1 cellular context compared by ENCODE assay signal in the genomic region with DNA sequence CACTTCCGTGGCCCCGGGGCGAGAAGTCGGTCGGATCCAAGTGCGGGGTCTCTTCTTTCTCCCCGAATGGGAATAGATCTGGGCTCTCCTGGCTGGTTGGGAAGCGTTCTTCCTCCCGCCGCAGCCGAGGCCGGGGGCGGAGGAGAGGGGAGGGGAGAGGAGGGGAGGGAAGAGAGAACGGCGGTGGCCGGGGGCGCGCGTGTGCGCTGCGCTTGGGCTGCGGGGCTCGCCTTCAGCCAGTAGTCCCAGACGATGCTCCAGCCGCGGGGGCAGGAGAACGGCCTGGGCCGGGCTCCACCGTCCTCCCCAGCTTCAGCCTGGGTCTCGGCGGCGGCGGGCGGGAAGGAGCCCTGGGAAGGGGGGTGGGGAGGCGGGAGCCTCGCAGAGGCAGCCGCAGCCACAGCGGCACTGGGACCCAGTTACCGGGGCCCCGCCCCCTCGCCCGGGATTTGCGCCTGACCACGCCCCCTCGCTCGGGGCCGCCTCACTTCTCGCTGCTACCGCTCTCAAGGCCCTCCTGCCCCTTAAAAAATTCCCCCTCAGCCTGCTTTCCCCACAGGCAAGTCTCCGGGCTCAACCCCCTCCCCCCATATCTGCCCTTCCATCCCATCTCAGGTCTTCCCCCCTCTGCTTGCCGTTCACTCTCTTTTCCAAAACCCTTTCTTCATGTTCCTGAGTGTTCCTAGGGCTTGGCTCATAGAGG.
TF ChIP-seq lines count a peak whose summit lies in the region.

A gene (minus strand): TSS at position 421 of the 703 bp plus-strand sequence. CDS start 802 bp downstream, outside the sequence.

TF ChIP-seq in HepG2, 621 proteins besides CTCF, POLR2A, EP300 and RAD21:
- TF ChIP-seq, protein P1, sequence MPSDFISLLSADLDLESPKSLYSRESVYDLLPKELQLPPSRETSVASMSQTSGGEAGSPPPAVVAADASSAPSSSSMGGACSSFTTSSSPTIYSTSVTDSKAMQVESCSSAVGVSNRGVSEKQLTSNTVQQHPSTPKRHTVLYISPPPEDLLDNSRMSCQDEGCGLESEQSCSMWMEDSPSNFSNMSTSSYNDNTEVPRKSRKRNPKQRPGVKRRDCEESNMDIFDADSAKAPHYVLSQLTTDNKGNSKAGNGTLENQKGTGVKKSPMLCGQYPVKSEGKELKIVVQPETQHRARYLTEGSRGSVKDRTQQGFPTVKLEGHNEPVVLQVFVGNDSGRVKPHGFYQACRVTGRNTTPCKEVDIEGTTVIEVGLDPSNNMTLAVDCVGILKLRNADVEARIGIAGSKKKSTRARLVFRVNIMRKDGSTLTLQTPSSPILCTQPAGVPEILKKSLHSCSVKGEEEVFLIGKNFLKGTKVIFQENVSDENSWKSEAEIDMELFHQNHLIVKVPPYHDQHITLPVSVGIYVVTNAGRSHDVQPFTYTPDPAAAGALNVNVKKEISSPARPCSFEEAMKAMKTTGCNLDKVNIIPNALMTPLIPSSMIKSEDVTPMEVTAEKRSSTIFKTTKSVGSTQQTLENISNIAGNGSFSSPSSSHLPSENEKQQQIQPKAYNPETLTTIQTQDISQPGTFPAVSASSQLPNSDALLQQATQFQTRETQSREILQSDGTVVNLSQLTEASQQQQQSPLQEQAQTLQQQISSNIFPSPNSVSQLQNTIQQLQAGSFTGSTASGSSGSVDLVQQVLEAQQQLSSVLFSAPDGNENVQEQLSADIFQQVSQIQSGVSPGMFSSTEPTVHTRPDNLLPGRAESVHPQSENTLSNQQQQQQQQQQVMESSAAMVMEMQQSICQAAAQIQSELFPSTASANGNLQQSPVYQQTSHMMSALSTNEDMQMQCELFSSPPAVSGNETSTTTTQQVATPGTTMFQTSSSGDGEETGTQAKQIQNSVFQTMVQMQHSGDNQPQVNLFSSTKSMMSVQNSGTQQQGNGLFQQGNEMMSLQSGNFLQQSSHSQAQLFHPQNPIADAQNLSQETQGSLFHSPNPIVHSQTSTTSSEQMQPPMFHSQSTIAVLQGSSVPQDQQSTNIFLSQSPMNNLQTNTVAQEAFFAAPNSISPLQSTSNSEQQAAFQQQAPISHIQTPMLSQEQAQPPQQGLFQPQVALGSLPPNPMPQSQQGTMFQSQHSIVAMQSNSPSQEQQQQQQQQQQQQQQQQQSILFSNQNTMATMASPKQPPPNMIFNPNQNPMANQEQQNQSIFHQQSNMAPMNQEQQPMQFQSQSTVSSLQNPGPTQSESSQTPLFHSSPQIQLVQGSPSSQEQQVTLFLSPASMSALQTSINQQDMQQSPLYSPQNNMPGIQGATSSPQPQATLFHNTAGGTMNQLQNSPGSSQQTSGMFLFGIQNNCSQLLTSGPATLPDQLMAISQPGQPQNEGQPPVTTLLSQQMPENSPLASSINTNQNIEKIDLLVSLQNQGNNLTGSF (CRISPR knock-in tag; IDR thresholded peaks at IDR 0.05): no peak
- TF ChIP-seq MAZ (IDR thresholded peaks at IDR 0.05; ENCODE audit: borderline replicate concordance, low read depth, low read length): peak; percentile 36; the same call in 1 of the 2 replicates
- TF ChIP-seq MAZ (CRISPR knock-in tag; IDR thresholded peaks at IDR 0.05; ENCODE audit: low read depth): no peak
- peak; percentile 63; the same call in 1 of the 2 replicates for TF ChIP-seq ZNF263 (CRISPR knock-in tag; IDR thresholded peaks at IDR 0.05)
- peak; percentile 15; the same call in 1 of the 2 replicates for TF ChIP-seq GABPB1 (CRISPR knock-in tag; IDR thresholded peaks at IDR 0.05)
- TF ChIP-seq ZNF773 (CRISPR knock-in tag; IDR thresholded peaks at IDR 0.05; ENCODE audit: borderline replicate concordance): no peak
- TF ChIP-seq ZSCAN25 (CRISPR knock-in tag; IDR thresholded peaks at IDR 0.05): 0 out of 2 replicates have a peak, but pooled peaks have one; percentile 50
- TF ChIP-seq WIZ (CRISPR knock-in tag; IDR thresholded peaks at IDR 0.05): no peak
- TF ChIP-seq, protein P2, sequence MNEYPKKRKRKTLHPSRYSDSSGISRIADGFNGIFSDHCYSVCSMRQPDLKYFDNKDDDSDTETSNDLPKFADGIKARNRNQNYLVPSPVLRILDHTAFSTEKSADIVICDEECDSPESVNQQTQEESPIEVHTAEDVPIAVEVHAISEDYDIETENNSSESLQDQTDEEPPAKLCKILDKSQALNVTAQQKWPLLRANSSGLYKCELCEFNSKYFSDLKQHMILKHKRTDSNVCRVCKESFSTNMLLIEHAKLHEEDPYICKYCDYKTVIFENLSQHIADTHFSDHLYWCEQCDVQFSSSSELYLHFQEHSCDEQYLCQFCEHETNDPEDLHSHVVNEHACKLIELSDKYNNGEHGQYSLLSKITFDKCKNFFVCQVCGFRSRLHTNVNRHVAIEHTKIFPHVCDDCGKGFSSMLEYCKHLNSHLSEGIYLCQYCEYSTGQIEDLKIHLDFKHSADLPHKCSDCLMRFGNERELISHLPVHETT (CRISPR knock-in tag; conservative IDR thresholded peaks at IDR 0.05): no peak
